In genomic region chr19:36058481-36059179, GRCh38 we compare ENCODE assay signal across 1 cellular context.
TF ChIP-seq lines count a peak whose summit lies in the region.

No MANE protein-coding gene starts in this region.

TF ChIP-seq in HepG2, 621 proteins besides CTCF, POLR2A, EP300 and RAD21 (continued from another document and continues in another):
- TF ChIP-seq, protein P1, sequence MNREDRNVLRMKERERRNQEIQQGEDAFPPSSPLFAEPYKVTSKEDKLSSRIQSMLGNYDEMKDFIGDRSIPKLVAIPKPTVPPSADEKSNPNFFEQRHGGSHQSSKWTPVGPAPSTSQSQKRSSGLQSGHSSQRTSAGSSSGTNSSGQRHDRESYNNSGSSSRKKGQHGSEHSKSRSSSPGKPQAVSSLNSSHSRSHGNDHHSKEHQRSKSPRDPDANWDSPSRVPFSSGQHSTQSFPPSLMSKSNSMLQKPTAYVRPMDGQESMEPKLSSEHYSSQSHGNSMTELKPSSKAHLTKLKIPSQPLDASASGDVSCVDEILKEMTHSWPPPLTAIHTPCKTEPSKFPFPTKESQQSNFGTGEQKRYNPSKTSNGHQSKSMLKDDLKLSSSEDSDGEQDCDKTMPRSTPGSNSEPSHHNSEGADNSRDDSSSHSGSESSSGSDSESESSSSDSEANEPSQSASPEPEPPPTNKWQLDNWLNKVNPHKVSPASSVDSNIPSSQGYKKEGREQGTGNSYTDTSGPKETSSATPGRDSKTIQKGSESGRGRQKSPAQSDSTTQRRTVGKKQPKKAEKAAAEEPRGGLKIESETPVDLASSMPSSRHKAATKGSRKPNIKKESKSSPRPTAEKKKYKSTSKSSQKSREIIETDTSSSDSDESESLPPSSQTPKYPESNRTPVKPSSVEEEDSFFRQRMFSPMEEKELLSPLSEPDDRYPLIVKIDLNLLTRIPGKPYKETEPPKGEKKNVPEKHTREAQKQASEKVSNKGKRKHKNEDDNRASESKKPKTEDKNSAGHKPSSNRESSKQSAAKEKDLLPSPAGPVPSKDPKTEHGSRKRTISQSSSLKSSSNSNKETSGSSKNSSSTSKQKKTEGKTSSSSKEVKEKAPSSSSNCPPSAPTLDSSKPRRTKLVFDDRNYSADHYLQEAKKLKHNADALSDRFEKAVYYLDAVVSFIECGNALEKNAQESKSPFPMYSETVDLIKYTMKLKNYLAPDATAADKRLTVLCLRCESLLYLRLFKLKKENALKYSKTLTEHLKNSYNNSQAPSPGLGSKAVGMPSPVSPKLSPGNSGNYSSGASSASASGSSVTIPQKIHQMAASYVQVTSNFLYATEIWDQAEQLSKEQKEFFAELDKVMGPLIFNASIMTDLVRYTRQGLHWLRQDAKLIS (CRISPR knock-in tag; IDR thresholded peaks at IDR 0.05): no peak
- TF ChIP-seq, protein P2, sequence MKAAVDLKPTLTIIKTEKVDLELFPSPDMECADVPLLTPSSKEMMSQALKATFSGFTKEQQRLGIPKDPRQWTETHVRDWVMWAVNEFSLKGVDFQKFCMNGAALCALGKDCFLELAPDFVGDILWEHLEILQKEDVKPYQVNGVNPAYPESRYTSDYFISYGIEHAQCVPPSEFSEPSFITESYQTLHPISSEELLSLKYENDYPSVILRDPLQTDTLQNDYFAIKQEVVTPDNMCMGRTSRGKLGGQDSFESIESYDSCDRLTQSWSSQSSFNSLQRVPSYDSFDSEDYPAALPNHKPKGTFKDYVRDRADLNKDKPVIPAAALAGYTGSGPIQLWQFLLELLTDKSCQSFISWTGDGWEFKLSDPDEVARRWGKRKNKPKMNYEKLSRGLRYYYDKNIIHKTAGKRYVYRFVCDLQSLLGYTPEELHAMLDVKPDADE (CRISPR knock-in tag; IDR thresholded peaks at IDR 0.05): no peak
- TF ChIP-seq SIN3A (IDR thresholded peaks at IDR 0.05; ENCODE audit: borderline replicate concordance, low read depth, low read length): peak; percentile 63; the same call in 1 of the 2 replicates
- TF ChIP-seq, protein P3, sequence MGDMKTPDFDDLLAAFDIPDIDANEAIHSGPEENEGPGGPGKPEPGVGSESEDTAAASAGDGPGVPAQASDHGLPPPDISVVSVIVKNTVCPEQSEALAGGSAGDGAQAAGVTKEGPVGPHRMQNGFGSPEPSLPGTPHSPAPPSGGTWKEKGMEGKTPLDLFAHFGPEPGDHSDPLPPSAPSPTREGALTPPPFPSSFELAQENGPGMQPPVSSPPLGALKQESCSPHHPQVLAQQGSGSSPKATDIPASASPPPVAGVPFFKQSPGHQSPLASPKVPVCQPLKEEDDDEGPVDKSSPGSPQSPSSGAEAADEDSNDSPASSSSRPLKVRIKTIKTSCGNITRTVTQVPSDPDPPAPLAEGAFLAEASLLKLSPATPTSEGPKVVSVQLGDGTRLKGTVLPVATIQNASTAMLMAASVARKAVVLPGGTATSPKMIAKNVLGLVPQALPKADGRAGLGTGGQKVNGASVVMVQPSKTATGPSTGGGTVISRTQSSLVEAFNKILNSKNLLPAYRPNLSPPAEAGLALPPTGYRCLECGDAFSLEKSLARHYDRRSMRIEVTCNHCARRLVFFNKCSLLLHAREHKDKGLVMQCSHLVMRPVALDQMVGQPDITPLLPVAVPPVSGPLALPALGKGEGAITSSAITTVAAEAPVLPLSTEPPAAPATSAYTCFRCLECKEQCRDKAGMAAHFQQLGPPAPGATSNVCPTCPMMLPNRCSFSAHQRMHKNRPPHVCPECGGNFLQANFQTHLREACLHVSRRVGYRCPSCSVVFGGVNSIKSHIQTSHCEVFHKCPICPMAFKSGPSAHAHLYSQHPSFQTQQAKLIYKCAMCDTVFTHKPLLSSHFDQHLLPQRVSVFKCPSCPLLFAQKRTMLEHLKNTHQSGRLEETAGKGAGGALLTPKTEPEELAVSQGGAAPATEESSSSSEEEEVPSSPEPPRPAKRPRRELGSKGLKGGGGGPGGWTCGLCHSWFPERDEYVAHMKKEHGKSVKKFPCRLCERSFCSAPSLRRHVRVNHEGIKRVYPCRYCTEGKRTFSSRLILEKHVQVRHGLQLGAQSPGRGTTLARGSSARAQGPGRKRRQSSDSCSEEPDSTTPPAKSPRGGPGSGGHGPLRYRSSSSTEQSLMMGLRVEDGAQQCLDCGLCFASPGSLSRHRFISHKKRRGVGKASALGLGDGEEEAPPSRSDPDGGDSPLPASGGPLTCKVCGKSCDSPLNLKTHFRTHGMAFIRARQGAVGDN (CRISPR knock-in tag; IDR thresholded peaks at IDR 0.05): peak; percentile 95
- TF ChIP-seq ZBTB44 (CRISPR knock-in tag; IDR thresholded peaks at IDR 0.05): no peak
- TF ChIP-seq ZNF414 (CRISPR knock-in tag; IDR thresholded peaks at IDR 0.05): no peak
- no peak for TF ChIP-seq NR2F2 (IDR thresholded peaks at IDR 0.05; ENCODE audit: borderline replicate concordance, low read depth)
- TF ChIP-seq, protein P4, sequence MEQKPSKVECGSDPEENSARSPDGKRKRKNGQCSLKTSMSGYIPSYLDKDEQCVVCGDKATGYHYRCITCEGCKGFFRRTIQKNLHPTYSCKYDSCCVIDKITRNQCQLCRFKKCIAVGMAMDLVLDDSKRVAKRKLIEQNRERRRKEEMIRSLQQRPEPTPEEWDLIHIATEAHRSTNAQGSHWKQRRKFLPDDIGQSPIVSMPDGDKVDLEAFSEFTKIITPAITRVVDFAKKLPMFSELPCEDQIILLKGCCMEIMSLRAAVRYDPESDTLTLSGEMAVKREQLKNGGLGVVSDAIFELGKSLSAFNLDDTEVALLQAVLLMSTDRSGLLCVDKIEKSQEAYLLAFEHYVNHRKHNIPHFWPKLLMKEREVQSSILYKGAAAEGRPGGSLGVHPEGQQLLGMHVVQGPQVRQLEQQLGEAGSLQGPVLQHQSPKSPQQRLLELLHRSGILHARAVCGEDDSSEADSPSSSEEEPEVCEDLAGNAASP (CRISPR knock-in tag; IDR thresholded peaks at IDR 0.05; ENCODE audit: borderline replicate concordance): peak; percentile 52; the same call in 1 of the 2 replicates
- peak; percentile 78 for TF ChIP-seq TEAD3 (CRISPR knock-in tag; optimal IDR thresholded peaks at IDR 0.05; ENCODE audit: borderline replicate concordance)
- peak; percentile 57; the same call in 1 of the 2 replicates for TF ChIP-seq GATAD1 (CRISPR knock-in tag; IDR thresholded peaks at IDR 0.05)
- no peak for TF ChIP-seq MTF1 (CRISPR knock-in tag; IDR thresholded peaks at IDR 0.05)
- TF ChIP-seq, protein P5, sequence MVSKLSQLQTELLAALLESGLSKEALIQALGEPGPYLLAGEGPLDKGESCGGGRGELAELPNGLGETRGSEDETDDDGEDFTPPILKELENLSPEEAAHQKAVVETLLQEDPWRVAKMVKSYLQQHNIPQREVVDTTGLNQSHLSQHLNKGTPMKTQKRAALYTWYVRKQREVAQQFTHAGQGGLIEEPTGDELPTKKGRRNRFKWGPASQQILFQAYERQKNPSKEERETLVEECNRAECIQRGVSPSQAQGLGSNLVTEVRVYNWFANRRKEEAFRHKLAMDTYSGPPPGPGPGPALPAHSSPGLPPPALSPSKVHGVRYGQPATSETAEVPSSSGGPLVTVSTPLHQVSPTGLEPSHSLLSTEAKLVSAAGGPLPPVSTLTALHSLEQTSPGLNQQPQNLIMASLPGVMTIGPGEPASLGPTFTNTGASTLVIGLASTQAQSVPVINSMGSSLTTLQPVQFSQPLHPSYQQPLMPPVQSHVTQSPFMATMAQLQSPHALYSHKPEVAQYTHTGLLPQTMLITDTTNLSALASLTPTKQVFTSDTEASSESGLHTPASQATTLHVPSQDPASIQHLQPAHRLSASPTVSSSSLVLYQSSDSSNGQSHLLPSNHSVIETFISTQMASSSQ (IDR thresholded peaks at IDR 0.05; ENCODE audit: low read depth): no peak
- TF ChIP-seq, protein P5 (CRISPR knock-in tag; IDR thresholded peaks at IDR 0.05; ENCODE audit: borderline replicate concordance): peak; percentile 25; the same call in 1 of the 2 replicates
- TF ChIP-seq ZNF850 (CRISPR knock-in tag; conservative IDR thresholded peaks at IDR 0.05): no peak
- no peak for TF ChIP-seq SRSF4 (IDR thresholded peaks at IDR 0.05; ENCODE audit: low read depth, low read length, poor library complexity, severe bottlenecking)
- peak; percentile 16; the same call in 1 of the 2 replicates for TF ChIP-seq ZNF350 (CRISPR knock-in tag; IDR thresholded peaks at IDR 0.05; ENCODE audit: borderline replicate concordance, low read depth)
- no peak for TF ChIP-seq SRY (CRISPR knock-in tag; IDR thresholded peaks at IDR 0.05)
- TF ChIP-seq ARNT (IDR thresholded peaks at IDR 0.05): no peak
- no peak for TF ChIP-seq GTF3A (CRISPR knock-in tag; conservative IDR thresholded peaks at IDR 0.05)
- no peak for TF ChIP-seq SOX13 (IDR thresholded peaks at IDR 0.05)
- peak in 1 of 2 experiments; percentile 58; a peak in 2 of 4 replicates for TF ChIP-seq SOX13 (CRISPR knock-in tag; conservative IDR thresholded peaks at IDR 0.05 in 1 of 2, IDR thresholded peaks at IDR 0.05 in 1 of 2)
- TF ChIP-seq BCLAF1 (IDR thresholded peaks at IDR 0.05): no peak
- no peak for TF ChIP-seq ZBTB7A (CRISPR knock-in tag; IDR thresholded peaks at IDR 0.05)
- TF ChIP-seq TBX2 (CRISPR knock-in tag; IDR thresholded peaks at IDR 0.05; ENCODE audit: borderline replicate concordance): peak; percentile 81; the same call in 1 of the 2 replicates
- TF ChIP-seq ZNF484 (CRISPR knock-in tag; IDR thresholded peaks at IDR 0.05; ENCODE audit: borderline replicate concordance, low read depth): no peak
- TF ChIP-seq, protein P6, sequence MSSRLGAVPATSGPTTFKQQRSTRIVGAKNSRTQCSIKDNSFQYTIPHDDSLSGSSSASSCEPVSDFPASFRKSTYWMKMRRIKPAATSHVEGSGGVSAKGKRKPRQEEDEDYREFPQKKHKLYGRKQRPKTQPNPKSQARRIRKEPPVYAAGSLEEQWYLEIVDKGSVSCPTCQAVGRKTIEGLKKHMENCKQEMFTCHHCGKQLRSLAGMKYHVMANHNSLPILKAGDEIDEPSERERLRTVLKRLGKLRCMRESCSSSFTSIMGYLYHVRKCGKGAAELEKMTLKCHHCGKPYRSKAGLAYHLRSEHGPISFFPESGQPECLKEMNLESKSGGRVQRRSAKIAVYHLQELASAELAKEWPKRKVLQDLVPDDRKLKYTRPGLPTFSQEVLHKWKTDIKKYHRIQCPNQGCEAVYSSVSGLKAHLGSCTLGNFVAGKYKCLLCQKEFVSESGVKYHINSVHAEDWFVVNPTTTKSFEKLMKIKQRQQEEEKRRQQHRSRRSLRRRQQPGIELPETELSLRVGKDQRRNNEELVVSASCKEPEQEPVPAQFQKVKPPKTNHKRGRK (CRISPR knock-in tag; IDR thresholded peaks at IDR 0.05): no peak
- TF ChIP-seq PITX1 (CRISPR knock-in tag; IDR thresholded peaks at IDR 0.05): peak; percentile 28; the same call in 1 of the 2 replicates
- 0 out of 2 replicates have a peak, but pooled peaks have one; percentile 51 for TF ChIP-seq RXRA (CRISPR knock-in tag; IDR thresholded peaks at IDR 0.05)
- no peak for TF ChIP-seq ZMYM2 (CRISPR knock-in tag; IDR thresholded peaks at IDR 0.05)
- TF ChIP-seq MAFK (conservative IDR thresholded peaks at IDR 0.05 in 1 of 2, IDR thresholded peaks at IDR 0.05 in 1 of 2; ENCODE audit: low read length in 2 of 2): no peak
- no peak for TF ChIP-seq JDP2 (CRISPR knock-in tag; IDR thresholded peaks at IDR 0.05; ENCODE audit: borderline replicate concordance)
- TF ChIP-seq KAT7 (CRISPR knock-in tag; IDR thresholded peaks at IDR 0.05; ENCODE audit: borderline replicate concordance): 0 out of 2 replicates have a peak, but pooled peaks have one; percentile 35
- TF ChIP-seq SP5 (CRISPR knock-in tag; IDR thresholded peaks at IDR 0.05; ENCODE audit: borderline replicate concordance, low read depth): 0 out of 2 replicates have a peak, but pooled peaks have one; percentile 55
- no peak for TF ChIP-seq GABPB1 (CRISPR knock-in tag; IDR thresholded peaks at IDR 0.05)
- peak; percentile 48 for TF ChIP-seq THAP11 (CRISPR knock-in tag; IDR thresholded peaks at IDR 0.05)
- TF ChIP-seq ZNF501 (CRISPR knock-in tag; IDR thresholded peaks at IDR 0.05): peak; percentile 20; the same call in 1 of the 2 replicates
- no peak for TF ChIP-seq ZNF382 (CRISPR knock-in tag; IDR thresholded peaks at IDR 0.05; ENCODE audit: borderline replicate concordance)
